2 cellular contexts compared by ENCODE assay signal in genomic region chr6:170313716-170314295, GRCh38.
TF ChIP-seq lines count a peak whose summit lies in the region.

No MANE protein-coding gene starts in this region.

TF ChIP-seq in IMR-90, 13 proteins besides CTCF, POLR2A, EP300 and RAD21:
- TF ChIP-seq RCOR1 (IDR thresholded peaks at IDR 0.05; ENCODE audit: insufficient replicate concordance, low read length) (peak; percentile 19), MXI1 (IDR thresholded peaks at IDR 0.05; ENCODE audit: borderline replicate concordance, low read depth, low read length) (no peak), CHD1 (IDR thresholded peaks at IDR 0.05; ENCODE audit: low read depth, low read length) (no peak), BHLHE40 (IDR thresholded peaks at IDR 0.05; ENCODE audit: low read depth, low read length) (no peak)
TF ChIP-seq in IMR-90: peak in this region for 1.

TF ChIP-seq in K562, 482 proteins besides CTCF, POLR2A, EP300 and RAD21:
- TF ChIP-seq RFX1 (IDR thresholded peaks at IDR 0.05) (no peak), SREBF1 (IDR thresholded peaks at IDR 0.05; ENCODE audit: borderline replicate concordance, low read depth, low read length) (no peak), U2AF1 (optimal IDR thresholded peaks at IDR 0.05; ENCODE audit: low read depth, low read length) (no peak), ZNF324 (CRISPR knock-in tag; IDR thresholded peaks at IDR 0.05) (no peak), CBX3 (IDR thresholded peaks at IDR 0.05; ENCODE audit: borderline replicate concordance in 1 of 2, low read length in 2 of 2) (no peak), ID3 (CRISPR knock-in tag; IDR thresholded peaks at IDR 0.05) (no peak), ID3 (tag; IDR thresholded peaks at IDR 0.05) (no peak), HCFC1 (IDR thresholded peaks at IDR 0.05; ENCODE audit: low read depth, low read length) (no peak), ATF2 (CRISPR knock-in tag; IDR thresholded peaks at IDR 0.05) (no peak), BCOR (IDR thresholded peaks at IDR 0.05) (no peak), POLR2G (IDR thresholded peaks at IDR 0.05; ENCODE audit: low read depth, low read length) (no peak), SMC3 (conservative IDR thresholded peaks at IDR 0.05; ENCODE audit: insufficient read depth, low read depth, low read length) (no peak), ETS1 (conservative IDR thresholded peaks at IDR 0.05; ENCODE audit: control insufficient read depth, low read depth, low read length) (no peak), ZNF41 (CRISPR knock-in tag; conservative IDR thresholded peaks at IDR 0.05) (no peak), SOX6 (IDR thresholded peaks at IDR 0.05) (no peak), KLF6 (CRISPR knock-in tag; IDR thresholded peaks at IDR 0.05; ENCODE audit: borderline replicate concordance) (no peak), VEZF1 (CRISPR knock-in tag; IDR thresholded peaks at IDR 0.05) (no peak), GATAD2A (IDR thresholded peaks at IDR 0.05) (no peak)
TF ChIP-seq in K562: peak in this region for 0.
